ENCODE assay signal across 1 cellular context in genomic region chr19:2475018-2475701, GRCh38.
TF ChIP-seq lines count a peak whose summit lies in the region.

No MANE protein-coding gene starts in this region.

TF ChIP-seq in HepG2, 621 proteins besides CTCF, POLR2A, EP300 and RAD21 (continued from another document and continues in another):
- TF ChIP-seq ZBED4 (CRISPR knock-in tag; IDR thresholded peaks at IDR 0.05; ENCODE audit: borderline replicate concordance) (no peak), TMF1 (CRISPR knock-in tag; IDR thresholded peaks at IDR 0.05; ENCODE audit: low read depth) (no peak), ZNF101 (CRISPR knock-in tag; IDR thresholded peaks at IDR 0.05; ENCODE audit: borderline replicate concordance, low read depth) (no peak), ATM (IDR thresholded peaks at IDR 0.05; ENCODE audit: borderline replicate concordance) (no peak), DNMT3B (CRISPR knock-in tag; conservative IDR thresholded peaks at IDR 0.05) (no peak), ZNF318 (CRISPR knock-in tag; IDR thresholded peaks at IDR 0.05) (no peak), SMARCE1 (IDR thresholded peaks at IDR 0.05; ENCODE audit: borderline replicate concordance) (no peak), PCBP2 (optimal IDR thresholded peaks at IDR 0.05; ENCODE audit: low read depth, low read length, poor library complexity, severe bottlenecking) (no peak), ZNF547 (CRISPR knock-in tag; IDR thresholded peaks at IDR 0.05) (no peak; the same call in 1 of the 2 replicates), MAF1 (CRISPR knock-in tag; IDR thresholded peaks at IDR 0.05; ENCODE audit: borderline replicate concordance) (0 out of 2 replicates have a peak, but pooled peaks have one; percentile 57), BRCA1 (CRISPR knock-in tag; IDR thresholded peaks at IDR 0.05) (no peak), ZNF83 (CRISPR knock-in tag; IDR thresholded peaks at IDR 0.05; ENCODE audit: borderline replicate concordance) (no peak), CHD4 (IDR thresholded peaks at IDR 0.05; ENCODE audit: borderline replicate concordance, low read length) (peak; percentile 99), HMGXB4 (CRISPR knock-in tag; IDR thresholded peaks at IDR 0.05; ENCODE audit: borderline replicate concordance in 1 of 2, low read depth in 1 of 2) (peak in 1 of 2 experiments; percentile 57; a peak in 1 of 4 replicates), CCDC6 (CRISPR knock-in tag; IDR thresholded peaks at IDR 0.05) (no peak), ZHX1 (CRISPR knock-in tag; IDR thresholded peaks at IDR 0.05; ENCODE audit: low read depth) (no peak), ZNF616 (CRISPR knock-in tag; IDR thresholded peaks at IDR 0.05; ENCODE audit: low read depth) (no peak), ZNF549 (CRISPR knock-in tag; IDR thresholded peaks at IDR 0.05) (no peak), MZF1 (CRISPR knock-in tag; IDR thresholded peaks at IDR 0.05; ENCODE audit: borderline replicate concordance) (no peak), ZNF18 (CRISPR knock-in tag; IDR thresholded peaks at IDR 0.05; ENCODE audit: insufficient replicate concordance) (peak; percentile 15), E2F5 (CRISPR knock-in tag; conservative IDR thresholded peaks at IDR 0.05) (no peak), FOXK2 (IDR thresholded peaks at IDR 0.05) (no peak), SMARCC2 (IDR thresholded peaks at IDR 0.05) (no peak), SIN3B (IDR thresholded peaks at IDR 0.05; ENCODE audit: low read length) (no peak), MED1 (CRISPR knock-in tag; IDR thresholded peaks at IDR 0.05) (no peak), CAMTA2 (CRISPR knock-in tag; IDR thresholded peaks at IDR 0.05; ENCODE audit: borderline replicate concordance) (no peak), GFI1 (CRISPR knock-in tag; IDR thresholded peaks at IDR 0.05; ENCODE audit: borderline replicate concordance) (no peak), ZNF607 (CRISPR knock-in tag; IDR thresholded peaks at IDR 0.05; ENCODE audit: borderline replicate concordance) (no peak), ZNF264 (CRISPR knock-in tag; IDR thresholded peaks at IDR 0.05) (no peak), ZNF546 (CRISPR knock-in tag; conservative IDR thresholded peaks at IDR 0.05) (no peak), ZNF784 (CRISPR knock-in tag; IDR thresholded peaks at IDR 0.05; ENCODE audit: borderline replicate concordance) (no peak), ZNF703 (CRISPR knock-in tag; IDR thresholded peaks at IDR 0.05; ENCODE audit: borderline replicate concordance) (no peak), ZNF260 (CRISPR knock-in tag; IDR thresholded peaks at IDR 0.05; ENCODE audit: borderline replicate concordance, low read depth) (no peak), RCOR2 (CRISPR knock-in tag; IDR thresholded peaks at IDR 0.05) (peak; percentile 90), DR1 (CRISPR knock-in tag; IDR thresholded peaks at IDR 0.05) (no peak), SP140L (CRISPR knock-in tag; IDR thresholded peaks at IDR 0.05; ENCODE audit: borderline replicate concordance) (no peak), RNF2 (conservative IDR thresholded peaks at IDR 0.05; ENCODE audit: low read depth) (0 out of 2 replicates have a peak, but pooled peaks have one; percentile 25), ZNF441 (CRISPR knock-in tag; IDR thresholded peaks at IDR 0.05; ENCODE audit: borderline replicate concordance) (no peak), ADNP (CRISPR knock-in tag; IDR thresholded peaks at IDR 0.05) (peak; percentile 97), RARG (CRISPR knock-in tag; IDR thresholded peaks at IDR 0.05; ENCODE audit: low read depth) (no peak), HNRNPK (IDR thresholded peaks at IDR 0.05; ENCODE audit: low read depth, low read length, poor library complexity, severe bottlenecking) (no peak), ZNF775 (CRISPR knock-in tag; IDR thresholded peaks at IDR 0.05; ENCODE audit: borderline replicate concordance) (no peak), DPF2 (CRISPR knock-in tag; IDR thresholded peaks at IDR 0.05; ENCODE audit: borderline replicate concordance, low read depth) (no peak), BHLHE40 (IDR thresholded peaks at IDR 0.05; ENCODE audit: low read length) (no peak; the same call in 1 of the 2 replicates), XRCC5 (optimal IDR thresholded peaks at IDR 0.05; ENCODE audit: low read length) (no peak), EZH2 (conservative IDR thresholded peaks at IDR 0.05; ENCODE audit: low read depth, low read length) (no peak), KLF9 (CRISPR knock-in tag; IDR thresholded peaks at IDR 0.05; ENCODE audit: low read depth) (no peak)
